19 cellular contexts compared by ENCODE assay signal in genomic region chr11:36381005-36381350, GRCh38.
A peak's percentile ranks its signal among the peaks of the same experiment; 100 is the strongest.
DNase-seq lines count a peak whose midpoint lies in the region; ATAC-seq and TF ChIP-seq lines count a peak whose summit lies in the region.
"Had no signal": no experiment of that assay in that cellular context is flagged by ENCODE, and none has a peak within 500 bp of the region (broad histone marks: within the 10 kb centered on the region; RNA-seq: fewer than 3 reads in every experiment).

No MANE protein-coding gene starts in this region.

- no peak overlapping the region for H3K27ac Mint-ChIP-seq in activated CD4-positive, alpha-beta T cell treated with anti-CD3 and anti-CD28 coated beads, Interleukin-2, amount 10 ng/mL, durations not matched to agents 24 days and 14 days
- peak overlapping the region; percentile 93 for H3K27ac Mint-ChIP-seq in central memory CD8-positive, alpha-beta T cell (ENCODE audit: low read depth)
- H3K27ac Mint-ChIP-seq in stimulated activated memory B cell treated with anti-CD40 and anti-IgM and Interleukin-4, amounts not matched to agents 10 μg/mL and 1 μg/mL and 100 μg/mL, for 72 hours: no peak overlapping the region
- H3K27ac Mint-ChIP-seq: neural progenitor cell had no signal

- ATAC-seq in central memory CD8-positive, alpha-beta T cell (replicated peaks; ENCODE audit: extremely low read depth, poor library complexity, severe bottlenecking): peak; percentile 5
- no peak for ATAC-seq in stimulated activated memory B cell treated with anti-CD40 and anti-IgM and Interleukin-4, amounts not matched to agents 10 μg/mL and 1 μg/mL and 100 μg/mL, for 72 hours
- ATAC-seq in SK-N-SH treated with all-trans-retinoic acid at 6 μM for 48 hours: no peak

- peaks cover 48% of the 10 kb centered on the region for H3K4me1 Mint-ChIP-seq in activated CD4-positive, alpha-beta T cell treated with anti-CD3 and anti-CD28 coated beads, Interleukin-2, amount 10 ng/mL, durations not matched to agents 24 days and 14 days
- peaks cover 62% of the 10 kb centered on the region for H3K4me1 Mint-ChIP-seq in central memory CD8-positive, alpha-beta T cell
- peaks cover 28% of the 10 kb centered on the region for H3K4me1 Mint-ChIP-seq in stimulated activated memory B cell treated with anti-CD40 and anti-IgM and Interleukin-4, amounts not matched to agents 10 μg/mL and 1 μg/mL and 100 μg/mL, for 72 hours

- peak overlapping the region; percentile 57 for H3K4me3 Mint-ChIP-seq in activated CD4-positive, alpha-beta T cell treated with anti-CD3 and anti-CD28 coated beads, Interleukin-2, amount 10 ng/mL, durations not matched to agents 24 days and 14 days
- peak overlapping the region; percentile 99 for H3K4me3 Mint-ChIP-seq in central memory CD8-positive, alpha-beta T cell
- H3K4me3 Mint-ChIP-seq in stimulated activated memory B cell treated with anti-CD40 and anti-IgM and Interleukin-4, amounts not matched to agents 10 μg/mL and 1 μg/mL and 100 μg/mL, for 72 hours: peak overlapping the region; percentile 59
- H3K4me3 Mint-ChIP-seq: neural progenitor cell had no signal

- H3K27me3 Mint-ChIP-seq in activated CD4-positive, alpha-beta T cell treated with anti-CD3 and anti-CD28 coated beads, Interleukin-2, amount 10 ng/mL, durations not matched to agents 24 days and 14 days: peaks cover 11% of the 10 kb centered on the region
- H3K27me3 Mint-ChIP-seq in central memory CD8-positive, alpha-beta T cell: no peaks in the 10 kb centered on the region
- H3K27me3 Mint-ChIP-seq in stimulated activated memory B cell treated with anti-CD40 and anti-IgM and Interleukin-4, amounts not matched to agents 10 μg/mL and 1 μg/mL and 100 μg/mL, for 72 hours: peaks cover 23% of the 10 kb centered on the region

- DNase-seq in activated CD4-positive, alpha-beta T cell treated with anti-CD3 and anti-CD28 coated beads, Interleukin-2, amount 10 ng/mL, durations not matched to agents 24 days and 14 days: no peak
- DNase-seq in activated CD4-positive, alpha-beta T cell treated with anti-CD3 and anti-CD28 coated beads, Interleukin-2, amount 50 U/mL, for 48 hours: no peak
- DNase-seq in NOMO-1 treated with DMSO at 0.1 percent for 48 hours (lab: John Stamatoyannopoulos, UW; ENCODE audit: unreplicated experiment) (peak; percentile 39), UCSD-AML1 (lab: John Stamatoyannopoulos, UW; ENCODE audit: unreplicated experiment) (no peak)
- no peak for DNase-seq in central memory CD8-positive, alpha-beta T cell (ENCODE audit: low spot score in 2 of 2)
- no peak for DNase-seq in stimulated activated CD4-positive, alpha-beta T cell treated with anti-CD3 and anti-CD28 coated beads, Interleukin-4, amount 100 ng/mL, for 24 hours
- DNase-seq: activated CD4-positive, CD25-positive, alpha-beta regulatory T cell treated with anti-CD3 and anti-CD28 coated beads, Interleukin-2, amount 50 U/mL, for 72 hours; effector CD4-positive, alpha-beta T cell; EL; kidney; MG63; NCI-H187; NCI-H446 treated with DMSO at 0.1 percent for 48 hours; NK-92 treated with Interleukin-12 subunit alpha and Interleukin-12 subunit beta, amount 100 ng/mL, for 24 hours; SHP77 treated with DMSO at 0.1 percent for 48 hours; stimulated activated naive CD4-positive, alpha-beta T cell had no signal

- H3K9me3 Mint-ChIP-seq in activated CD4-positive, alpha-beta T cell treated with anti-CD3 and anti-CD28 coated beads, Interleukin-2, amount 10 ng/mL, durations not matched to agents 24 days and 14 days: no peaks in the 10 kb centered on the region
- H3K9me3 Mint-ChIP-seq in central memory CD8-positive, alpha-beta T cell: no peaks in the 10 kb centered on the region
- no peaks in the 10 kb centered on the region for H3K9me3 Mint-ChIP-seq in stimulated activated memory B cell treated with anti-CD40 and anti-IgM and Interleukin-4, amounts not matched to agents 10 μg/mL and 1 μg/mL and 100 μg/mL, for 72 hours
- H3K9me3 Mint-ChIP-seq: neural progenitor cell had no signal

- intact Hi-C loops in activated CD4-positive, alpha-beta T cell treated with anti-CD3 and anti-CD28 coated beads, Interleukin-2, amount 10 ng/mL, durations not matched to agents 24 days and 14 days (cut with micrococcal nuclease): no loop called here

- H3K36me3 Mint-ChIP-seq in activated CD4-positive, alpha-beta T cell treated with anti-CD3 and anti-CD28 coated beads, Interleukin-2, amount 10 ng/mL, durations not matched to agents 24 days and 14 days (ENCODE audit: low read depth): peaks cover 67% of the 10 kb centered on the region
- peaks cover 61% of the 10 kb centered on the region for H3K36me3 Mint-ChIP-seq in central memory CD8-positive, alpha-beta T cell (ENCODE audit: insufficient read depth)
- H3K36me3 Mint-ChIP-seq in stimulated activated memory B cell treated with anti-CD40 and anti-IgM and Interleukin-4, amounts not matched to agents 10 μg/mL and 1 μg/mL and 100 μg/mL, for 72 hours: no peaks in the 10 kb centered on the region

TF ChIP-seq in SK-N-SH treated with all-trans-retinoic acid at 6 μM for 48 hours, 23 proteins besides CTCF, POLR2A, EP300 and RAD21:
- TF ChIP-seq GLIS3 (CRISPR knock-in tag; IDR thresholded peaks at IDR 0.05): no peak
- TF ChIP-seq ISL1 (CRISPR knock-in tag; IDR thresholded peaks at IDR 0.05): no peak
- TF ChIP-seq TOX (CRISPR knock-in tag; IDR thresholded peaks at IDR 0.05; ENCODE audit: borderline replicate concordance): no peak
- TF ChIP-seq PPARA (CRISPR knock-in tag; IDR thresholded peaks at IDR 0.05; ENCODE audit: borderline replicate concordance): no peak
- no peak for TF ChIP-seq TCF4 (CRISPR knock-in tag; IDR thresholded peaks at IDR 0.05; ENCODE audit: borderline replicate concordance)
- no peak for TF ChIP-seq OSR1 (CRISPR knock-in tag; IDR thresholded peaks at IDR 0.05)
- no peak for TF ChIP-seq RARB (CRISPR knock-in tag; IDR thresholded peaks at IDR 0.05)
- TF ChIP-seq TSHZ2 (CRISPR knock-in tag; IDR thresholded peaks at IDR 0.05): no peak
- TF ChIP-seq ZC3H10 (CRISPR knock-in tag; IDR thresholded peaks at IDR 0.05): no peak
- no peak for TF ChIP-seq PATZ1 (CRISPR knock-in tag; IDR thresholded peaks at IDR 0.05; ENCODE audit: borderline replicate concordance)
- TF ChIP-seq ZNF70 (CRISPR knock-in tag; IDR thresholded peaks at IDR 0.05): no peak
